10 cellular contexts compared by ENCODE assay signal in the genomic region with DNA sequence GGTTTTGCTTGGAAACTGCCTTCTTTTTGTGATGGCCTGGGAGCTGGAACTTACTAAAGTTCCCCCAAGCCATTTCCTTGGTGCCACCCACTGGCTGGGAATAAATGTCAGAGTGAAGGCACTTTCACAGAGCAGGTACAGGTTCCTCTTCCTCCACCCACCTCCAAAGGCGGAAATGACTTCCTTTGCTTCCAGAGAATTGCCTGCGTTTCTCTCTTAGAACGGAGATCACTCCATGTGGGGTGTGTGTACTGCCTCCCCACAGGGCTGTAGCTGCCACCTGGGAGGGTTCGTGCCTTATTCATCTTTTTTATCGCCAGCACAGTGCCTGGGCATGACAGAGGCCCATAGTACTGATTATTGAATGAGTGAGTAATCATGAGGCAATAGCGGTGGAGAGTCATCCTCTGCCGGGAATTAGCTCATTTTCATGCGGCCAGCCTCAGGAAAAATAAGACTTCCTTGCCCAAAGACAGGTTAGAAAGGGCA. TPM values are rescaled to one million over a fixed set of nuclear protein-coding genes. Genes with fewer than 3 reads are reported as not detected.
DNase-seq lines count a peak whose midpoint lies in the region; ATAC-seq and TF ChIP-seq lines count a peak whose summit lies in the region.
"Had no signal": no experiment of that assay in that cellular context is flagged by ENCODE, and none has a peak within 500 bp of the region (broad histone marks: within the 10 kb centered on the region; RNA-seq: fewer than 3 reads in every experiment).

No MANE protein-coding gene starts in this region.

- H3K36me3 ChIP-seq in adipocyte (ENCODE audit: control insufficient read depth, insufficient read depth, low read length, severe bottlenecking) (no peaks in the 10 kb centered on the region), iPS DF 6.9 (ENCODE audit: control insufficient read depth, insufficient read depth, low read length) (no peaks in the 10 kb centered on the region), upper lobe of right lung (no peaks in the 10 kb centered on the region)

- H3K9me3 ChIP-seq in adipocyte (ENCODE audit: control insufficient read depth, low read length) (no peaks in the 10 kb centered on the region), iPS DF 6.9 (ENCODE audit: control insufficient read depth, insufficient read depth, low read length) (no peaks in the 10 kb centered on the region), upper lobe of right lung (no peaks in the 10 kb centered on the region)

- H3K4me3 ChIP-seq in adipocyte (ENCODE audit: low read length): no peak overlapping the region
- H3K4me3 ChIP-seq in iPS DF 6.9 (ENCODE audit: low read length): no peak overlapping the region
- no peak overlapping the region for H3K4me3 ChIP-seq in upper lobe of right lung

- DNase-seq in NCI-H1417 (lab: John Stamatoyannopoulos, UW): peak in 2 of 3 experiments; percentile 4 to 11
- no peak for DNase-seq in NCI-H1417 treated with DMSO at 0.1 percent for 48 hours (lab: John Stamatoyannopoulos, UW)
- DNase-seq in adipocyte (ENCODE audit: low read depth): peak; percentile 79
- DNase-seq in iPS DF 6.9 (ENCODE audit: low read depth, low spot score): no peak
- no peak for DNase-seq in upper lobe of right lung
- DNase-seq in activated CD8-positive, alpha-beta memory T cell treated with anti-CD3 and anti-CD28 coated beads, Interleukin-2, amount 50 U/mL, for 48 hours: no peak
- DNase-seq in epidermal melanocyte (ENCODE audit: insufficient read length, low spot score): no peak
- no peak for DNase-seq in superior temporal gyrus (ENCODE audit: extremely low spot score)
- DNase-seq: MM.1S, occipital lobe had no signal

- intact Hi-C loops in upper lobe of right lung (cut with DNase I): no loop called here

- peaks cover 8% of the 10 kb centered on the region for H3K4me1 ChIP-seq in adipocyte (ENCODE audit: control insufficient read depth, insufficient read depth, low read length)
- peaks cover 12% of the 10 kb centered on the region; the same call in 1 of the 2 replicates for H3K4me1 ChIP-seq in iPS DF 6.9 (ENCODE audit: control insufficient read depth, insufficient read depth, low read length)
- no peaks in the 10 kb centered on the region for H3K4me1 ChIP-seq in upper lobe of right lung

- no peak for TF ChIP-seq CTCF in upper lobe of right lung (IDR thresholded peaks at IDR 0.05)

- WGBS in iPS DF 6.9 (ENCODE audit: insufficient coverage, insufficient read length): no CpG with 5 or more reads among the region's 8 CpGs

- no peak overlapping the region for H3K9ac ChIP-seq in adipocyte (ENCODE audit: low read length)

- peak; percentile 55 for ATAC-seq in upper lobe of right lung

- peak overlapping the region; percentile 12 for H3K27ac ChIP-seq in iPS DF 6.9 (ENCODE audit: low read length)
- peak overlapping the region; percentile 17 for H3K27ac ChIP-seq in upper lobe of right lung

- H3K27me3 ChIP-seq in adipocyte (replicated peaks; ENCODE audit: control insufficient read depth, insufficient read depth, low read length) (no peaks in the 10 kb centered on the region), iPS DF 6.9 (ENCODE audit: control insufficient read depth, insufficient read depth, low read length) (no peaks in the 10 kb centered on the region), upper lobe of right lung (no peaks in the 10 kb centered on the region)

RNA-seq across cellular contexts. Expression of a gene that starts 32.2 kb away (rescaled TPM):
- total RNA-seq in upper lobe of right lung: 8.2 TPM

RNA-seq across cellular contexts. Expression of a gene that starts 59.2 kb away (rescaled TPM):
- total RNA-seq in upper lobe of right lung: 97.3 TPM

RNA-seq across cellular contexts. Expression of a gene that starts 59.2 kb away (rescaled TPM):
- 36.5 TPM for total RNA-seq in upper lobe of right lung

Comparison
In these comparisons a context has a peak if more than half of its experiments do, and no peak if none do; other contexts are left out.
1. DNase-seq: peak in NCI-H1417 (2 of 3) and adipocyte (single experiment); none in NCI-H1417 treated with DMSO at 0.1 percent for 48 hours (single experiment), iPS DF 6.9 (single experiment), upper lobe of right lung (single experiment), activated CD8-positive, alpha-beta memory T cell treated with anti-CD3 and anti-CD28 coated beads, Interleukin-2, amount 50 U/mL, for 48 hours (single experiment), epidermal melanocyte (single experiment) and superior temporal gyrus (single experiment).